1 cellular context compared by ENCODE assay signal in genomic region chr10:117728087-117728486, GRCh38.
TF ChIP-seq lines count a peak whose summit lies in the region.

No MANE protein-coding gene starts in this region.

TF ChIP-seq in HepG2, 621 proteins besides CTCF, POLR2A, EP300 and RAD21 (continued from another document):
- TF ChIP-seq POLR2AphosphoS5 (IDR thresholded peaks at IDR 0.05; ENCODE audit: low read depth, low read length) (no peak), MXD4 (CRISPR knock-in tag; IDR thresholded peaks at IDR 0.05) (no peak)
